Comparison of ENCODE assay signal across 2 cellular contexts in genomic region chr1:230212405-230212936, GRCh38.
TF ChIP-seq lines count a peak whose summit lies in the region.

No MANE protein-coding gene starts in this region.

TF ChIP-seq in K562, 482 proteins besides CTCF, POLR2A, EP300 and RAD21 (continued from another document):
- TF ChIP-seq CUX1 (CRISPR knock-in tag; IDR thresholded peaks at IDR 0.05): no peak

TF ChIP-seq in SK-N-SH treated with all-trans-retinoic acid at 6 μM for 48 hours, 23 proteins besides CTCF, POLR2A, EP300 and RAD21 (continued from another document):
- TF ChIP-seq TSHZ2 (CRISPR knock-in tag; IDR thresholded peaks at IDR 0.05) (no peak), ARNTL (CRISPR knock-in tag; IDR thresholded peaks at IDR 0.05; ENCODE audit: borderline replicate concordance, low read depth) (no peak)
